8 cellular contexts compared by ENCODE assay signal in the genomic region with DNA sequence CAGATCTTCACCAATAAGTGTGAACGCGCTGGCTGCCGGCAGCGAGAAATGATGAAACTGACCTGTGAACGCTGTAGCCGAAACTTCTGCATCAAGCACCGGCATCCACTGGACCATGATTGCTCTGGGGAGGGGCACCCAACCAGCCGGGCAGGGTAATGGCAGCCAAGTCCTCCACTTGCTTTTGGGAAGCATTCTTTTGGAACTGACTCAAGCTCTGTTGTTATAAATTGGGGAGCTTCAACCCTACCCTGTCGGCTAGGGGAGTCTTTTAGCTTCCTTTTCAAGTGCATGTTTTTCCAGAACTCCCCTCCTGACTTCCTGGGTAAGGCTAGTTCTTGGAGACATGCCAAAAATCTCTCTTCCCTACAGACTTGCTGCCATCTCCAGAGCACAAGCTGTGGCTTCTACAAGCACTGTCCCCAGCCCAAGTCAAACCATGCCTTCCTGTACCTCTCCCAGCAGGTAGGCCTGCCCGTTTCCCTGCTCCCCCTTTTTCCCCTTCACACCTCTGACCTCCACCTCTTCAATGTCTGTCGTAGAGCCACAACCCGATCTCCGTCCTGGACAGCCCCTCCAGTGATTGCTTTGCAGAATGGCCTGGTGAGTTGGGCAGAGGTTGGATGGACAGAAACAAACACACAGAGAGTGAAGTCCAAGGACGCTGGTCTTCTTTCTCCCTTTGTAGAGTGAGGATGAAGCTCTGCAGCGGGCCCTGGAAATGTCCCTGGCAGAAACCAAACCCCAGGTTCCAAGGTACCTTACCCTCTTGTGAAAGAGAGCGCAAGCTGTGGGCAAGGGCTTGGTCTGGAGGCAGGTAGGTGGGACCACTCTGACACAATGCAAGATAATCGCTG. TPM values are rescaled to one million over a fixed set of nuclear protein-coding genes. Genes with fewer than 3 reads are reported as not detected.
DNase-seq lines count a peak whose midpoint lies in the region; ATAC-seq and TF ChIP-seq lines count a peak whose summit lies in the region.

No MANE protein-coding gene starts in this region.

- H3K4me3 Mint-ChIP-seq in activated CD4-positive, alpha-beta T cell treated with anti-CD3 and anti-CD28 coated beads, Interleukin-2, amount 10 ng/mL, durations not matched to agents 24 days and 14 days: peak overlapping the region; percentile 83
- H3K4me3 Mint-ChIP-seq in WTC11 (peak overlapping the region; percentile 74), glutamatergic neuron (ENCODE audit: unreplicated experiment) (peak overlapping the region; percentile 89)

- intact Hi-C loops in activated CD4-positive, alpha-beta T cell treated with anti-CD3 and anti-CD28 coated beads, Interleukin-2, amount 10 ng/mL, durations not matched to agents 24 days and 14 days (cut with micrococcal nuclease): loop anchor here (1.0 kb wide), 1 partner anchor 37 kb away; a partner anchor contains a TSS

- peaks cover 25% of the 10 kb centered on the region for H3K36me3 Mint-ChIP-seq in activated CD4-positive, alpha-beta T cell treated with anti-CD3 and anti-CD28 coated beads, Interleukin-2, amount 10 ng/mL, durations not matched to agents 24 days and 14 days (ENCODE audit: low read depth)
- H3K36me3 Mint-ChIP-seq in WTC11 (peaks cover 42% of the 10 kb centered on the region), glutamatergic neuron (ENCODE audit: unreplicated experiment) (no peaks in the 10 kb centered on the region)

- H3K27ac Mint-ChIP-seq in activated CD4-positive, alpha-beta T cell treated with anti-CD3 and anti-CD28 coated beads, Interleukin-2, amount 10 ng/mL, durations not matched to agents 24 days and 14 days: peak overlapping the region; percentile 81
- H3K27ac Mint-ChIP-seq in WTC11: peak overlapping the region; percentile 88; the same call in 1 of the 2 replicates
- H3K27ac Mint-ChIP-seq in glutamatergic neuron (ENCODE audit: unreplicated experiment): peak overlapping the region; percentile 0

- peaks cover 36% of the 10 kb centered on the region for H3K4me1 Mint-ChIP-seq in activated CD4-positive, alpha-beta T cell treated with anti-CD3 and anti-CD28 coated beads, Interleukin-2, amount 10 ng/mL, durations not matched to agents 24 days and 14 days
- H3K4me1 Mint-ChIP-seq in WTC11: peaks cover 6% of the 10 kb centered on the region
- H3K4me1 Mint-ChIP-seq in glutamatergic neuron (ENCODE audit: low read depth, unreplicated experiment): peaks cover 5% of the 10 kb centered on the region

- ATAC-seq in WTC11 (no peak), HG03039 (IDR thresholded peaks at IDR 0.05; ENCODE audit: unreplicated experiment) (no peak), HG02588 (IDR thresholded peaks at IDR 0.05; ENCODE audit: unreplicated experiment) (no peak)

- H3K27ac ChIP-seq in temporal lobe (ENCODE audit: low read depth, low read length): peak overlapping the region; percentile 97

- TF ChIP-seq CTCF in WTC11 (IDR thresholded peaks at IDR 0.05) (no peak), glutamatergic neuron (IDR thresholded peaks at IDR 0.05; ENCODE audit: partially characterized antibody, unreplicated experiment) (no peak)

- CTCF ChIA-PET in WTC11 (lab: Charles Lee): no interaction called here

- DNase-seq in activated CD4-positive, alpha-beta T cell treated with anti-CD3 and anti-CD28 coated beads, Interleukin-2, amount 10 ng/mL, durations not matched to agents 24 days and 14 days: peak; percentile 59
- DNase-seq in activated CD4-positive, alpha-beta T cell treated with anti-CD3 and anti-CD28 coated beads, Interleukin-2, amount 50 U/mL, for 48 hours: no peak
- no peak for DNase-seq in WTC11 (ENCODE audit: low spot score)
- no peak for DNase-seq in glutamatergic neuron
- DNase-seq in T-helper 9 cell: no peak

- H3K27me3 Mint-ChIP-seq in activated CD4-positive, alpha-beta T cell treated with anti-CD3 and anti-CD28 coated beads, Interleukin-2, amount 10 ng/mL, durations not matched to agents 24 days and 14 days: no peaks in the 10 kb centered on the region
- H3K27me3 Mint-ChIP-seq in WTC11 (ENCODE audit: low read depth) (peaks cover 11% of the 10 kb centered on the region), glutamatergic neuron (ENCODE audit: unreplicated experiment) (no peaks in the 10 kb centered on the region)

- POLR2A ChIA-PET in WTC11 (lab: Charles Lee): no interaction called here

- no peaks in the 10 kb centered on the region for H3K9me3 Mint-ChIP-seq in activated CD4-positive, alpha-beta T cell treated with anti-CD3 and anti-CD28 coated beads, Interleukin-2, amount 10 ng/mL, durations not matched to agents 24 days and 14 days
- peaks cover 5% of the 10 kb centered on the region for H3K9me3 Mint-ChIP-seq in WTC11
- H3K9me3 Mint-ChIP-seq in glutamatergic neuron (ENCODE audit: unreplicated experiment): peaks cover 14% of the 10 kb centered on the region

TF ChIP-seq in WTC11, 78 proteins besides CTCF, POLR2A, EP300 and RAD21:
- TF ChIP-seq, protein P1, sequence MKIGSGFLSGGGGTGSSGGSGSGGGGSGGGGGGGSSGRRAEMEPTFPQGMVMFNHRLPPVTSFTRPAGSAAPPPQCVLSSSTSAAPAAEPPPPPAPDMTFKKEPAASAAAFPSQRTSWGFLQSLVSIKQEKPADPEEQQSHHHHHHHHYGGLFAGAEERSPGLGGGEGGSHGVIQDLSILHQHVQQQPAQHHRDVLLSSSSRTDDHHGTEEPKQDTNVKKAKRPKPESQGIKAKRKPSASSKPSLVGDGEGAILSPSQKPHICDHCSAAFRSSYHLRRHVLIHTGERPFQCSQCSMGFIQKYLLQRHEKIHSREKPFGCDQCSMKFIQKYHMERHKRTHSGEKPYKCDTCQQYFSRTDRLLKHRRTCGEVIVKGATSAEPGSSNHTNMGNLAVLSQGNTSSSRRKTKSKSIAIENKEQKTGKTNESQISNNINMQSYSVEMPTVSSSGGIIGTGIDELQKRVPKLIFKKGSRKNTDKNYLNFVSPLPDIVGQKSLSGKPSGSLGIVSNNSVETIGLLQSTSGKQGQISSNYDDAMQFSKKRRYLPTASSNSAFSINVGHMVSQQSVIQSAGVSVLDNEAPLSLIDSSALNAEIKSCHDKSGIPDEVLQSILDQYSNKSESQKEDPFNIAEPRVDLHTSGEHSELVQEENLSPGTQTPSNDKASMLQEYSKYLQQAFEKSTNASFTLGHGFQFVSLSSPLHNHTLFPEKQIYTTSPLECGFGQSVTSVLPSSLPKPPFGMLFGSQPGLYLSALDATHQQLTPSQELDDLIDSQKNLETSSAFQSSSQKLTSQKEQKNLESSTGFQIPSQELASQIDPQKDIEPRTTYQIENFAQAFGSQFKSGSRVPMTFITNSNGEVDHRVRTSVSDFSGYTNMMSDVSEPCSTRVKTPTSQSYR (CRISPR knock-in tag; IDR thresholded peaks at IDR 0.05): no peak
- no peak for TF ChIP-seq CREM (CRISPR knock-in tag; IDR thresholded peaks at IDR 0.05)
- peak; percentile 56 for TF ChIP-seq GABPB1 (CRISPR knock-in tag; IDR thresholded peaks at IDR 0.05)
- TF ChIP-seq JAZF1 (CRISPR knock-in tag; IDR thresholded peaks at IDR 0.05): no peak

RNA-seq across cellular contexts. Expression of a gene that starts 1.5 kb away (rescaled TPM):
- total RNA-seq in activated CD4-positive, alpha-beta T cell treated with anti-CD3 and anti-CD28 coated beads, Interleukin-2, amount 10 ng/mL, durations not matched to agents 24 days and 14 days: 36.7 and 37.4 TPM in 2 replicates
- total RNA-seq in WTC11 (2021) (19.5 to 21.1 TPM (median 20.2 TPM) in 3 replicates), glutamatergic neuron (ENCODE audit: unreplicated experiment) (49.5 TPM), temporal lobe (6.6 TPM)

RNA-seq across cellular contexts. Expression of a gene that starts 10.6 kb away (rescaled TPM):
- 28.8 TPM in 2 replicates for total RNA-seq in activated CD4-positive, alpha-beta T cell treated with anti-CD3 and anti-CD28 coated beads, Interleukin-2, amount 10 ng/mL, durations not matched to agents 24 days and 14 days
- total RNA-seq in WTC11 (2021) (42.1 to 45.3 TPM (median 44.8 TPM) in 3 replicates), glutamatergic neuron (ENCODE audit: unreplicated experiment) (49.4 TPM), temporal lobe (17.7 TPM)

RNA-seq across cellular contexts. Expression of a gene that starts 21.3 kb away (rescaled TPM):
- 61.6 and 67.2 TPM in 2 replicates for total RNA-seq in activated CD4-positive, alpha-beta T cell treated with anti-CD3 and anti-CD28 coated beads, Interleukin-2, amount 10 ng/mL, durations not matched to agents 24 days and 14 days
- total RNA-seq in WTC11 (2021) (42.9 to 48.4 TPM (median 46.7 TPM) in 3 replicates), glutamatergic neuron (ENCODE audit: unreplicated experiment) (80.4 TPM), temporal lobe (22.4 TPM)

RNA-seq across cellular contexts. Expression of a gene that starts 21.5 kb away (rescaled TPM):
- total RNA-seq in activated CD4-positive, alpha-beta T cell treated with anti-CD3 and anti-CD28 coated beads, Interleukin-2, amount 10 ng/mL, durations not matched to agents 24 days and 14 days: 144 and 149 TPM in 2 replicates
- 56.9 to 70.4 TPM (median 58.0 TPM) in 3 replicates for total RNA-seq in WTC11 (2021)
- 95.8 TPM for total RNA-seq in glutamatergic neuron (ENCODE audit: unreplicated experiment)
- total RNA-seq in temporal lobe: 25.3 TPM

RNA-seq across cellular contexts. Expression of a gene that starts 30.0 kb away (rescaled TPM):
- total RNA-seq in activated CD4-positive, alpha-beta T cell treated with anti-CD3 and anti-CD28 coated beads, Interleukin-2, amount 10 ng/mL, durations not matched to agents 24 days and 14 days: 54.1 and 57.4 TPM in 2 replicates
- total RNA-seq in WTC11 (2021) (50.2 to 60.2 TPM (median 52.8 TPM) in 3 replicates), glutamatergic neuron (ENCODE audit: unreplicated experiment) (167 TPM), temporal lobe (44.0 TPM)

Comparison
In these comparisons a context has a peak if more than half of its experiments do, and no peak if none do; other contexts are left out.
1. H3K27ac Mint-ChIP-seq: peak in every context shown above with its lines; median percentile 88 in WTC11; 81 in activated CD4-positive, alpha-beta T cell treated with anti-CD3 and anti-CD28 coated beads, Interleukin-2, amount 10 ng/mL, durations not matched to agents 24 days and 14 days; 0 in glutamatergic neuron.